Comparison of ENCODE assay signal across 1 cellular context in the genomic region with DNA sequence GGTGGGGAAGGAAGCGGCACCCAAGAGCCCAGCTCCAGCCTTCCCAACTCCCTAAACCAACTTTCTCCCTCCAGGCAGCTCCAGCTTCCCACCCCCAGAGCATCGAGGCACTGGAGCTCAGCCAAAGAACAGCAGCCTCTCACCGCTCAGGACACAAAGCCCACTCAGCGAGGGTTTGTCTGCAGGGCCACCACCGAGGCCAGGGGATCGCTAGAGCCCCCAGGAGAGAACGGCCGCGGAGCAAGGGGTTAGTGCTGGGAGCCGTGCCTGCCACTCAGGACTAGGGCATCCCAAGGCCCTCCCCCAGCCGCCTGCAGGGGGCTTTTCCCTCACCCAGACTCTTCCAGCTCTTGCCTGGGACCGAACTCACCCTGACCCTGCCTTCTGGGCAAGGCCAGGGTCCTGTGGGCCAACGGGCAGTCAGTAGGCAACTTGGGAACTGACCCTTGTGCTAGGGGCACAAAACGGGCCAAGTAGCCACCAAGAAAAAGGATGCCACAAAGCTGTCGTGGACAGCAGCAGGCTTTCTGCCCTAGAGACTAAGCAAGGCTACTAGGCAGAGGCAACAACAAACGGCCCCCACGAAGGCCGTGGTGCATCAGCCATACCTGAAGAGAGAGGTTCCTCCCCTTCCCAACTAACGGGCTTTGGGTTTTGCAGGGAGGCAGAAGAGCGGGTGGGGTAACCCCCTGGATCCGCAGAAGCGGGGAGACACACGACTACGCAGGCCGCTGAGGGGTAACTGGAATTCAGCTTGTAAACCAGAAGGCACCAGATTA.
TF ChIP-seq lines count a peak whose summit lies in the region.

No MANE protein-coding gene starts in this region.

TF ChIP-seq in IMR-90, 13 proteins besides CTCF, POLR2A, EP300 and RAD21 (continued from another document):
- TF ChIP-seq, protein P1, sequence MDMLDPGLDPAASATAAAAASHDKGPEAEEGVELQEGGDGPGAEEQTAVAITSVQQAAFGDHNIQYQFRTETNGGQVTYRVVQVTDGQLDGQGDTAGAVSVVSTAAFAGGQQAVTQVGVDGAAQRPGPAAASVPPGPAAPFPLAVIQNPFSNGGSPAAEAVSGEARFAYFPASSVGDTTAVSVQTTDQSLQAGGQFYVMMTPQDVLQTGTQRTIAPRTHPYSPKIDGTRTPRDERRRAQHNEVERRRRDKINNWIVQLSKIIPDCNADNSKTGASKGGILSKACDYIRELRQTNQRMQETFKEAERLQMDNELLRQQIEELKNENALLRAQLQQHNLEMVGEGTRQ (IDR thresholded peaks at IDR 0.05; ENCODE audit: low read depth, low read length) = no peak
- TF ChIP-seq MAFK (IDR thresholded peaks at IDR 0.05; ENCODE audit: low read depth, low read length) (no peak), NFE2L2 (IDR thresholded peaks at IDR 0.05; ENCODE audit: low read depth, low read length) (no peak), FOS (IDR thresholded peaks at IDR 0.05; ENCODE audit: low read depth, low read length) (no peak), CEBPB (IDR thresholded peaks at IDR 0.05; ENCODE audit: low read depth, low read length) (no peak)
